Comparison of ENCODE assay signal across 31 cellular contexts in the genomic region with DNA sequence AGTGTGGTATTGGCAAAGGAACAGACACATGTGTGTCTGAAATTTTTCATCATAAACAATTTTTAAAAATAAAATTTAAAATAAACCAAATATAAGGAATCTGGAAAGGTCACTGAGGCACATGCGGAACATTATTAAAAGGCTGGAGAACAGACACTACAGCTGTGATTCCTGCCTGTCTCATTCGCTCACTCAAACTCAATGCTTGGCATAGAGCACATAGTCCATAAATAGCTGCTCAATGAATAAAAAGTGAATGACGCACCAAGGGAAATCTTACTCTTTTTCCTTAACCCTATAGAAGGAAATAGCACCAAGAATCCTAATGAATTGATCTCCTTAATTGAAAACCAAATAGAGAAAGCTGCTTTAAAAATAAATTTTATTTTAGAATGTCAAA.
"Had no signal": no experiment of that assay in that cellular context is flagged by ENCODE, and none has a peak within 500 bp of the region (broad histone marks: within the 10 kb centered on the region; RNA-seq: fewer than 3 reads in every experiment).

No MANE protein-coding gene starts in this region.

- H3K4me3 Mint-ChIP-seq: activated CD4-positive, alpha-beta memory T cell treated with anti-CD3 and anti-CD28 coated beads, Interleukin-2, amount 10 ng/mL, durations not matched to agents 7 days and 5 days; activated CD8-positive, alpha-beta memory T cell treated with anti-CD3 and anti-CD28 coated beads, Interleukin-2, amount 10 ng/mL, durations not matched to agents 7 days and 5 days; activated naive CD4-positive, alpha-beta T cell treated with anti-CD3 and anti-CD28 coated beads, Interleukin-2, amount 10 ng/mL, durations not matched to agents 7 days and 5 days; activated naive CD8-positive, alpha-beta T cell; activated naive CD8-positive, alpha-beta T cell treated with anti-CD3 and anti-CD28 coated beads, Interleukin-2, amount 50 U/mL, for 24 hours; brain had no signal

- H3K4me3 ChIP-seq: PC-9 had no signal

- H3K27ac Mint-ChIP-seq: activated CD4-positive, alpha-beta memory T cell treated with anti-CD3 and anti-CD28 coated beads, Interleukin-2, amount 10 ng/mL, durations not matched to agents 7 days and 5 days; activated CD8-positive, alpha-beta memory T cell treated with anti-CD3 and anti-CD28 coated beads, Interleukin-2, amount 10 ng/mL, durations not matched to agents 7 days and 5 days; activated naive CD4-positive, alpha-beta T cell treated with anti-CD3 and anti-CD28 coated beads, Interleukin-2, amount 10 ng/mL, durations not matched to agents 7 days and 5 days; activated naive CD8-positive, alpha-beta T cell; activated naive CD8-positive, alpha-beta T cell treated with anti-CD3 and anti-CD28 coated beads, Interleukin-2, amount 50 U/mL, for 24 hours had no signal

- H3K4me1 Mint-ChIP-seq: activated CD4-positive, alpha-beta memory T cell treated with anti-CD3 and anti-CD28 coated beads, Interleukin-2, amount 10 ng/mL, durations not matched to agents 7 days and 5 days; activated naive CD4-positive, alpha-beta T cell treated with anti-CD3 and anti-CD28 coated beads, Interleukin-2, amount 10 ng/mL, durations not matched to agents 7 days and 5 days; activated naive CD8-positive, alpha-beta T cell treated with anti-CD3 and anti-CD28 coated beads, Interleukin-2, amount 50 U/mL, for 24 hours had no signal

- H3K9ac ChIP-seq: KMS-11 had no signal

- H3K27me3 Mint-ChIP-seq: activated CD8-positive, alpha-beta memory T cell treated with anti-CD3 and anti-CD28 coated beads, Interleukin-2, amount 10 ng/mL, durations not matched to agents 7 days and 5 days; activated naive CD8-positive, alpha-beta T cell; activated naive CD8-positive, alpha-beta T cell treated with anti-CD3 and anti-CD28 coated beads, Interleukin-2, amount 50 U/mL, for 24 hours had no signal

- H3K9me3 Mint-ChIP-seq: activated CD4-positive, alpha-beta memory T cell treated with anti-CD3 and anti-CD28 coated beads, Interleukin-2, amount 10 ng/mL, durations not matched to agents 7 days and 5 days; activated naive CD4-positive, alpha-beta T cell treated with anti-CD3 and anti-CD28 coated beads, Interleukin-2, amount 10 ng/mL, durations not matched to agents 7 days and 5 days; activated naive CD8-positive, alpha-beta T cell treated with anti-CD3 and anti-CD28 coated beads, Interleukin-2, amount 50 U/mL, for 24 hours; brain had no signal

- H2AFZ ChIP-seq: PC-9 had no signal

- H3K36me3 Mint-ChIP-seq: activated CD8-positive, alpha-beta memory T cell treated with anti-CD3 and anti-CD28 coated beads, Interleukin-2, amount 10 ng/mL, durations not matched to agents 7 days and 5 days; activated naive CD4-positive, alpha-beta T cell treated with anti-CD3 and anti-CD28 coated beads, Interleukin-2, amount 10 ng/mL, durations not matched to agents 7 days and 5 days; activated naive CD8-positive, alpha-beta T cell; brain had no signal

- H3K36me3 ChIP-seq: WERI-Rb-1 had no signal

- H3K4me2 ChIP-seq: KMS-11, PC-9 had no signal

- H3K27ac ChIP-seq: KMS-11, PC-9, SK-N-MC, WERI-Rb-1 had no signal

- DNase-seq: activated CD4-positive, alpha-beta memory T cell treated with anti-CD3 and anti-CD28 coated beads, Interleukin-2, amount 10 ng/mL, durations not matched to agents 7 days and 5 days; activated CD4-positive, alpha-beta T cell treated with anti-CD3 and anti-CD28 coated beads for 1 hour; activated CD4-positive, alpha-beta T cell treated with anti-CD3 and anti-CD28 coated beads for 48 hours; activated CD4-positive, CD25-positive, alpha-beta regulatory T cell; activated CD8-positive, alpha-beta memory T cell treated with anti-CD3 and anti-CD28 coated beads for 24 hours; activated CD8-positive, alpha-beta memory T cell treated with anti-CD3 and anti-CD28 coated beads, Interleukin-2, amount 10 ng/mL, durations not matched to agents 7 days and 5 days; activated CD8-positive, alpha-beta memory T cell treated with anti-CD3 and anti-CD28 coated beads, Interleukin-2, amount 50 U/mL, for 48 hours; activated effector memory CD4-positive, alpha-beta T cell treated with Interleukin-2 at 50 U/mL for 16 hours; activated naive CD4-positive, alpha-beta T cell treated with anti-CD3 and anti-CD28 coated beads, Interleukin-2, amount 10 ng/mL, durations not matched to agents 7 days and 5 days; activated naive CD8-positive, alpha-beta T cell treated with anti-CD3 and anti-CD28 coated beads, Interleukin-2, amount 50 U/mL, for 24 hours; activated T-cell treated with anti-CD3 and anti-CD28 coated beads, Interleukin-2, amount 50 U/mL, for 48 hours; anterior cingulate cortex; central memory CD4-positive, alpha-beta T cell; NCI-H1105; NCI-H1417 treated with DMSO at 0.1 percent for 48 hours; NCI-H1694; NCI-H1930; NCI-H2081 treated with DMSO at 0.1 percent for 48 hours; NCI-H226; NCI-H510A; NCI-H526; NCI-H748 treated with DMSO at 0.1 percent for 48 hours; NK-92 treated with Interleukin-12 subunit alpha and Interleukin-12 subunit beta, amount 100 ng/mL, for 24 hours; PC-9; Right ventricle myocardium superior; T1000; WERI-Rb-1 had no signal
